ENCODE assay signal across 2 cellular contexts in genomic region chr3:100531093-100531492, GRCh38.
TF ChIP-seq lines count a peak whose summit lies in the region.

No MANE protein-coding gene starts in this region.

TF ChIP-seq in HepG2, 621 proteins besides CTCF, POLR2A, EP300 and RAD21:
- TF ChIP-seq NRL (CRISPR knock-in tag; IDR thresholded peaks at IDR 0.05; ENCODE audit: borderline replicate concordance) (no peak), MAFK (conservative IDR thresholded peaks at IDR 0.05 in 1 of 2, IDR thresholded peaks at IDR 0.05 in 1 of 2; ENCODE audit: low read length in 2 of 2) (peak; percentile 78 to 88), MAFF (IDR thresholded peaks at IDR 0.05; ENCODE audit: low read depth, low read length) (peak; percentile 83)
TF ChIP-seq in HepG2: peak in this region for 2.

TF ChIP-seq in IMR-90, 13 proteins besides CTCF, POLR2A, EP300 and RAD21:
- TF ChIP-seq RCOR1 (IDR thresholded peaks at IDR 0.05; ENCODE audit: insufficient replicate concordance, low read length) (no peak), RFX5 (IDR thresholded peaks at IDR 0.05; ENCODE audit: low read depth, low read length) (no peak), SMC3 (IDR thresholded peaks at IDR 0.05; ENCODE audit: low read depth, low read length) (no peak), MAFK (IDR thresholded peaks at IDR 0.05; ENCODE audit: low read depth, low read length) (peak; percentile 76), FOS (IDR thresholded peaks at IDR 0.05; ENCODE audit: low read depth, low read length) (no peak), MAZ (IDR thresholded peaks at IDR 0.05; ENCODE audit: borderline replicate concordance, low read depth, low read length) (no peak)
